In the genomic region with DNA sequence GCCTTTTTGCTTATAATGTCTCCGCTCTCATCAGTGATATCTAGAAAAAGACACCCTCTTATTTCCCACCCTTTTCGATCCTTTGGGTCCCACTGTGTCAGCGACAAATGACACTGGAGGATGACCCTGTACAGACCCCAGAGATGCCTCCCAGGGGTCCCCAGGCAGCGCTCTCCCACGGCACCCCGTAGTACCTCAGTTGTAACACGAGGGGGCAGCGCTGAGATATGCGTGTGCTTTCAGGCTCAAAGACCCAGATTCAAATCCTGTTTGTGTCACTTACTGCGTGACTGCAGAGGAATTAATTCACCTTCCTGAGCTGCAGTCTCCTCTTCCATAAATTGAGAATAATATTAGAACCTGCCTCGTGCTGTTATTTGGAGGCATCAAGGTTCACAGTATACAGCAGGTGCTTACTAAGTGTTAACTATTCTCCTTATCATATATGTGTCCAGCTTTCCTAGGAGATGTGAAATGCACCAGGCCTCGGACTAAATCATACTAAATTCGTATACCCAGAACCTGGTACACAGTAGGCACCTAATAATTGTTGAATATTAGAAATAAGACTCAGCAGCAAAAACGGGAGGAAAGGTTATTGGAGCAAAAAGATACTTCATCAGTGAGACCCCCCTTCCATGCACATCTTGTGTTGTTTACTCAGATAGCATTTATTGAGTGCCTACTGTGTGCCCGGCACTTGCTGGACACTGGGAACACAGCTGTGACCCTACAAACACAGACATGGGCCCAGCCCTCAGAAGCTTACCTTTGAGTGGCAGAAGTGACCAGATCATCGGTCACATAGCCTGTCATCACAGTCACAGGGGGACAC, we compare ENCODE assay signal across 8 cellular contexts.
A peak's percentile ranks its signal among the peaks of the same experiment; 100 is the strongest.
DNase-seq lines count a peak whose midpoint lies in the region; ATAC-seq and TF ChIP-seq lines count a peak whose summit lies in the region.

No MANE protein-coding gene starts in this region.

- no peaks in the 10 kb centered on the region for H3K36me3 Mint-ChIP-seq in CD8-positive, alpha-beta memory T cell

- ATAC-seq in upper lobe of left lung (ENCODE audit: low FRiP score in 2 of 2), result no peak

- no peak overlapping the region for H3K4me3 Mint-ChIP-seq in CD8-positive, alpha-beta memory T cell

- peak; percentile 93 for TF ChIP-seq CTCF in NB4 (IDR thresholded peaks at IDR 0.05; ENCODE audit: low read depth, low read length)
- TF ChIP-seq CTCF in choroid plexus epithelial cell (conservative IDR thresholded peaks at IDR 0.05; ENCODE audit: low read depth, low read length), result peak; percentile 59
- peak in 2 of 6 experiments; percentile 32 to 41 for TF ChIP-seq CTCF in upper lobe of left lung (IDR thresholded peaks at IDR 0.05)

- H3K27me3 Mint-ChIP-seq in CD8-positive, alpha-beta memory T cell, result peaks cover 4 to 41% of the 10 kb centered on the region in 2 donors

- no peak for TF ChIP-seq POLR2A in NB4 (IDR thresholded peaks at IDR 0.05; ENCODE audit: extremely low read depth, insufficient read length)
- TF ChIP-seq POLR2A in upper lobe of left lung (IDR thresholded peaks at IDR 0.05), result no peak

- 78 to 79% methylated on average over 16 of the region's 16 CpGs for WGBS in upper lobe of left lung, 2 donors

- POLR2A ChIA-PET in CD8-positive, alpha-beta memory T cell (lab: Charles Lee), result no interaction called here

- CTCF ChIA-PET in CD8-positive, alpha-beta memory T cell (lab: Charles Lee), result no interaction called here

- H3K36me3 ChIP-seq in upper lobe of left lung, result no peaks in the 10 kb centered on the region
- H3K36me3 ChIP-seq in CD8-positive, alpha-beta memory T cell (ENCODE audit: insufficient read depth, low read length), result no peaks in the 10 kb centered on the region

- no peak for TF ChIP-seq EP300 in upper lobe of left lung (IDR thresholded peaks at IDR 0.05)

- H3K4me1 ChIP-seq in upper lobe of left lung, result no peaks in the 10 kb centered on the region
- H3K4me1 ChIP-seq in CD8-positive, alpha-beta memory T cell (ENCODE audit: insufficient read depth, low read length), result no peaks in the 10 kb centered on the region

- H3K9me3 ChIP-seq in upper lobe of left lung, result no peaks in the 10 kb centered on the region
- no peaks in the 10 kb centered on the region for H3K9me3 ChIP-seq in CD8-positive, alpha-beta memory T cell (ENCODE audit: low read length)

- peak; percentile 40 for DNase-seq in activated CD4-positive, alpha-beta T cell treated with anti-CD3 and anti-CD28 coated beads for 48 hours
- DNase-seq in activated CD4-positive, alpha-beta T cell treated with anti-CD3 and anti-CD28 coated beads, Interleukin-2, amount 50 U/mL, for 1 hour, result no peak
- DNase-seq in NB4 (ENCODE audit: low read depth) (peak; percentile 67), choroid plexus epithelial cell (ENCODE audit: low read depth) (peak; percentile 11), upper lobe of left lung (no peak), DMS153 (lab: John Stamatoyannopoulos, UW) (no peak)
- DNase-seq in stimulated activated CD4-positive, alpha-beta T cell treated with anti-CD3 and anti-CD28 coated beads, Interleukin-2, amount 100 ng/mL, for 24 hours, result peak; percentile 37 to 44
- DNase-seq in CD8-positive, alpha-beta memory T cell, result no peak

- H3K27ac ChIP-seq in upper lobe of left lung, result no peak overlapping the region
- H3K27ac ChIP-seq in CD8-positive, alpha-beta memory T cell (ENCODE audit: low read depth, low read length), result no peak overlapping the region

- no peaks in the 10 kb centered on the region for H3K27me3 ChIP-seq in upper lobe of left lung
- no peaks in the 10 kb centered on the region for H3K27me3 ChIP-seq in CD8-positive, alpha-beta memory T cell (ENCODE audit: insufficient read depth, low read length, poor library complexity, severe bottlenecking)

- H3K9me3 Mint-ChIP-seq in CD8-positive, alpha-beta memory T cell, result no peaks in the 10 kb centered on the region

- H3K4me3 ChIP-seq in NB4 (ENCODE audit: low read depth, low read length) (no peak overlapping the region), choroid plexus epithelial cell (ENCODE audit: low read depth, low read length) (no peak overlapping the region), upper lobe of left lung (no peak overlapping the region)
- no peak overlapping the region for H3K4me3 ChIP-seq in CD8-positive, alpha-beta memory T cell (ENCODE audit: low read length)

- H3K27ac Mint-ChIP-seq in CD8-positive, alpha-beta memory T cell, result no peak overlapping the region

- H3K4me1 Mint-ChIP-seq in CD8-positive, alpha-beta memory T cell, result no peaks in the 10 kb centered on the region

Comparison
In these comparisons a context has a peak if more than half of its experiments do, and no peak if none do; other contexts are left out.
1. DNase-seq: peak in activated CD4-positive, alpha-beta T cell treated with anti-CD3 and anti-CD28 coated beads for 48 hours (single experiment), NB4 (single experiment), choroid plexus epithelial cell (single experiment) and stimulated activated CD4-positive, alpha-beta T cell treated with anti-CD3 and anti-CD28 coated beads, Interleukin-2, amount 100 ng/mL, for 24 hours (2 of 2); none in activated CD4-positive, alpha-beta T cell treated with anti-CD3 and anti-CD28 coated beads, Interleukin-2, amount 50 U/mL, for 1 hour (single experiment), upper lobe of left lung (0 of 2), DMS153 (single experiment) and CD8-positive, alpha-beta memory T cell (0 of 5).